Comparison of ENCODE assay signal across 28 cellular contexts in the genomic region with DNA sequence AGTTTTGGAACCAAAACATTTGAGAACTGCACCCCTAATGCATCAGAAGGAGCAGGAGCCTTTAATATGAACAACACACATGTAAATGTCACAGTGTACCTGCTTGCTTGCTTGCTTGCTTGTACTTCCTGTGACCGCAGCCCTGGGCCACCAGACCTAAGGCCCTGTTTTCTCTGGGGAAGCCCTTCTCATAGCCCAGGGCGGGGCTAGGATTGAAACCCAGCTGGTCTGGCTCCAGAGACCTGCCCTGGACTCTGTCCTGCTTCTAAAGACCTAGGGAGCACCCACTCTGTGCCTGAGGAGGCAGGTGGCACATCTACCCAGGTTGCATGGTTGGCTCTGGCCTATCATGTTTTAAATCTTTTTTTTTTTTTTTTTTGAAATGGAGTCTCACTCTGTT. TPM values are rescaled to one million over a fixed set of nuclear protein-coding genes. Genes with fewer than 3 reads are reported as not detected.
DNase-seq lines count a peak whose midpoint lies in the region; ATAC-seq, FAIRE-seq and TF ChIP-seq lines count a peak whose summit lies in the region.
"Had no signal": no experiment of that assay in that cellular context is flagged by ENCODE, and none has a peak within 500 bp of the region (broad histone marks: within the 10 kb centered on the region; RNA-seq: fewer than 3 reads in every experiment).

No MANE protein-coding gene starts in this region.

- H3K79me2 ChIP-seq in GM12878 (ENCODE audit: control insufficient read depth, insufficient read depth, low read length): no peaks in the 10 kb centered on the region

- peak; percentile 13 for FAIRE-seq in GM12878 (lab: Jason Lieb, UNC)

- RAD21 ChIA-PET in GM12878 (lab: Charles Lee; ENCODE audit: unreplicated experiment): interaction anchor here (1.1 to 1.7 kb wide), 4 partner anchors 11 to 41 kb away, joined by 3 to 7 read pairs (median 4); a partner anchor contains a TSS

- H3K4me3 ChIP-seq in GM12865 (ENCODE audit: low read depth, low read length): no peak overlapping the region
- H3K4me3 ChIP-seq in GM12878: no peak overlapping the region
- no peak overlapping the region for H3K4me3 ChIP-seq in testis
- H3K4me3 ChIP-seq: ascending aorta, cardiac muscle cell, colonic mucosa, esophagus squamous epithelium had no signal

- TF ChIP-seq RAD21 in GM12878 (IDR thresholded peaks at IDR 0.05; ENCODE audit: insufficient read depth, low read depth, low read length): no peak

- POLR2A ChIA-PET in GM12878 (lab: Charles Lee): interaction anchor here (0.6 to 1.5 kb wide), 4 partner anchors 10 to 25 kb away, joined by 4 to 14 read pairs (median 4); no protein-coding TSS in a partner anchor

- no peak for TF ChIP-seq POLR2A in GM12878 (IDR thresholded peaks at IDR 0.05; ENCODE audit: low read depth, low read length)
- TF ChIP-seq POLR2A in testis (IDR thresholded peaks at IDR 0.05): no peak

- DNase-seq in GM12865 (ENCODE audit: low read depth) (peak; percentile 60), GM12878 (ENCODE audit: low read depth, low spot score) (no peak), testis (no peak), dedifferentiated amniotic fluid mesenchymal stem cell (ENCODE audit: extremely low spot score) (no peak)
- no peak for DNase-seq in effector CD8-positive, alpha-beta T cell (lab: John Stamatoyannopoulos, UW)
- no peak for DNase-seq in stimulated activated CD4-positive, alpha-beta T cell treated with anti-CD3 and anti-CD28 coated beads, Interleukin-4, amount 100 ng/mL, for 4 hours
- DNase-seq: activated CD4-positive, alpha-beta T cell treated with anti-CD3 and anti-CD28 coated beads for 48 hours; activated CD8-positive, alpha-beta memory T cell treated with anti-CD3 and anti-CD28 coated beads for 24 hours; activated gamma-delta T cell; activated naive CD8-positive, alpha-beta T cell treated with anti-CD3 and anti-CD28 coated beads, Interleukin-2, amount 10 ng/mL, durations not matched to agents 7 days and 5 days; activated T-cell treated with anti-CD3 and anti-CD28 coated beads, Interleukin-2, amount 50 U/mL, for 24 hours; C1 segment of cervical spinal cord; Caco-2; colonic mucosa; DMS79; esophagus squamous epithelium; foreskin melanocyte; H7; MV-4-11; OCI-M1; posterior cingulate gyrus; Right ventricle myocardium superior; stimulated activated naive CD4-positive, alpha-beta T cell treated with Interleukin-2 at 50 U/mL for 16 hours had no signal

- SMC1A ChIA-PET in GM12878 (lab: Charles Lee; ENCODE audit: uncharacterized antibody, unreplicated experiment): interaction anchor here (0.8 to 3.5 kb wide), 4 partner anchors 11 to 37 kb away, joined by 3 to 27 read pairs (median 4); no protein-coding TSS in a partner anchor

- ATAC-seq in HG02678 (IDR thresholded peaks at IDR 0.05; ENCODE audit: unreplicated experiment) (peak; percentile 50), GM12878 (peak; percentile 74)
- ATAC-seq: sciatic nerve had no signal

- H2AFZ ChIP-seq in GM12878 (ENCODE audit: control insufficient read depth, low read depth, low read length): no peak overlapping the region

- no peak for TF ChIP-seq EP300 in GM12878 (IDR thresholded peaks at IDR 0.05; ENCODE audit: borderline replicate concordance in 1 of 2, control insufficient read depth in 1 of 2, low read depth in 2 of 2, low read length in 2 of 2)

- intact Hi-C loops in GM12878 (cut with micrococcal nuclease; ENCODE audit: unreplicated experiment): no loop called here
- intact Hi-C loops in testis (cut with DNase I; ENCODE audit: low total_unique reads): no loop called here

- in situ Hi-C loops in GM12878 (cut with MboI): loop anchor here (25.0 kb wide), 1 partner anchor 1820 kb away; a partner anchor contains a TSS

- H3K27me3 ChIP-seq in GM12878 (replicated peaks in 1 of 2; ENCODE audit: control insufficient read depth in 2 of 2, insufficient read depth in 2 of 2, low read length in 1 of 2) (no peaks in the 10 kb centered on the region), testis (no peaks in the 10 kb centered on the region)
- H3K27me3 ChIP-seq: ascending aorta, cardiac muscle cell, colonic mucosa, esophagus squamous epithelium had no signal

- TSS peak; percentile 55 for BruUV-seq in GM12878 (replicated peaks; lab: Mats Ljungman, UMichigan)

- H3K4me1 ChIP-seq in GM12878 (ENCODE audit: control insufficient read depth, insufficient read depth, low read length): peaks cover 16% of the 10 kb centered on the region
- peaks cover 31% of the 10 kb centered on the region for H3K4me1 ChIP-seq in testis
- H3K4me1 ChIP-seq: Caco-2, colonic mucosa, esophagus squamous epithelium had no signal

- TF ChIP-seq CTCF in GM12865 (IDR thresholded peaks at IDR 0.05; ENCODE audit: insufficient read depth, low read depth, low read length, missing control alignments) (no peak), GM12878 (IDR thresholded peaks at IDR 0.05 in 2 of 3, conservative IDR thresholded peaks at IDR 0.05 in 1 of 3; ENCODE audit: control insufficient read depth in 2 of 3, extremely low read depth in 1 of 3, insufficient read depth in 1 of 3, low read depth in 3 of 3, low read length in 3 of 3) (no peak), testis (IDR thresholded peaks at IDR 0.05) (no peak)

- 4% methylated on average over 2 of the region's 2 CpGs for WGBS in GM12878 (ENCODE audit: insufficient coverage, insufficient replicate concordance, low lambda C conversion rate, missing lambda C conversion rate)
- 84 to 93% methylated on average over 2 of the region's 2 CpGs for WGBS in testis, 2 donors

- no peak overlapping the region for H3K9ac ChIP-seq in GM12878 (ENCODE audit: control insufficient read depth, insufficient read depth, low read length)
- H3K9ac ChIP-seq: KMS-11 had no signal

- H3K4me2 ChIP-seq in GM12878 (ENCODE audit: control insufficient read depth, insufficient read depth): no peak overlapping the region
- H3K4me2 ChIP-seq: KMS-11 had no signal

- H3K36me3 ChIP-seq in GM12878 (ENCODE audit: control insufficient read depth in 2 of 2, insufficient read depth in 2 of 2, low read length in 1 of 2): peaks cover 8 to 12% of the 10 kb centered on the region in 2 experiments; a peak in 3 of 4 replicates
- H3K36me3 ChIP-seq in testis (ENCODE audit: low read depth, missing control alignments): no peaks in the 10 kb centered on the region
- H3K36me3 ChIP-seq: cardiac muscle cell, colonic mucosa had no signal

- no peaks in the 10 kb centered on the region for H3K9me3 ChIP-seq in GM12878 (replicated peaks; ENCODE audit: control insufficient read depth, insufficient read depth, low read length)
- H3K9me3 ChIP-seq in testis: no peaks in the 10 kb centered on the region
- H3K9me3 ChIP-seq: ascending aorta, Caco-2, colonic mucosa, esophagus squamous epithelium had no signal

- H3K27ac ChIP-seq in GM12878 (ENCODE audit: control insufficient read depth, insufficient read depth) (no peak overlapping the region), testis (peak overlapping the region; percentile 76 to 81)
- H3K27ac ChIP-seq: ascending aorta, cardiac muscle cell, colonic mucosa, esophagus squamous epithelium, KMS-11 had no signal

- CTCF ChIA-PET in GM12878 (lab: Yijun Ruan, JAX): interaction anchor here (0.6 to 1.3 kb wide), 4 partner anchors 12 to 19 kb away, joined by 3 to 6 read pairs (median 4); no protein-coding TSS in a partner anchor

- H4K20me1 ChIP-seq in GM12878 (ENCODE audit: control insufficient read depth, insufficient read depth): no peaks in the 10 kb centered on the region

TF ChIP-seq in GM12878, 131 proteins besides CTCF, POLR2A, EP300 and RAD21 (continues in another document):
- TF ChIP-seq RUNX3 (IDR thresholded peaks at IDR 0.05; ENCODE audit: low read length) (peak; percentile 64), EZH2 (IDR thresholded peaks at IDR 0.05; ENCODE audit: borderline replicate concordance, control insufficient read depth, low read depth, low read length) (no peak)

RNA-seq across cellular contexts. Expression of a gene that starts 7.6 kb away (rescaled TPM):
- 242 and 271 TPM in 2 replicates for total RNA-seq in GM12878 (2013; cell fraction: nucleolus; rRNA removed)
- total RNA-seq in GM12878 (2014; rRNA removed) (251 and 253 TPM in 2 replicates), GM12878 (2014; rRNA removed; fragmentation: Illumina TruSeq; extraction: Trizol) (84.6 and 100 TPM in 2 replicates), GM12878 (2021) (277 and 301 TPM in 2 replicates), testis (10 to 100 TPM; 34.3 to 49.6 TPM)
- polyA plus RNA-seq in GM12878 (2011; ENCODE audit: low read depth): 32.5 TPM
- polyA plus RNA-seq in GM12878 (2011; rRNA removed) (97.8 and 186 TPM in 2 replicates), GM12878 (2014; fragmentation: Illumina TruSeq; extraction: Trizol) (35.9 and 98.0 TPM in 2 replicates), GM12878 (2014; fragmentation: Nextera tagmentation; extraction: Ambion mirVana) (10 to 100 TPM; 14.1 to 22.1 TPM), GM12878 (2014; rRNA removed) (142 and 197 TPM in 2 replicates), GM12878 (2016; fragmentation: Nextera tagmentation; extraction: Ambion mirVana) (100 to 1,000 TPM; 348 to 360 TPM), testis (ENCODE audit: insufficient read depth, low read depth, low replicate concordance) (42.1 TPM)
- polyA plus RNA-seq in GM12878 (2011; cell fraction: cytosol; rRNA removed): 163 and 222 TPM in 2 replicates
- polyA plus RNA-seq in GM12878 (2011; cell fraction: nucleus; rRNA removed): 384 and 412 TPM in 2 replicates
- 85.2 and 127 TPM in 2 replicates for polyA plus RNA-seq in GM12878 (2012)
- 280 and 293 TPM in 2 replicates for polyA minus RNA-seq in GM12878 (2011; rRNA and poly(A)+ RNA removed)
- 86.7 and 136 TPM in 2 replicates for polyA minus RNA-seq in GM12878 (2011; cell fraction: cytosol; rRNA and poly(A)+ RNA removed)
- polyA minus RNA-seq in GM12878 (2011; cell fraction: nucleus; rRNA and poly(A)+ RNA removed): 114 and 175 TPM in 2 replicates

RNA-seq across cellular contexts. Expression of a gene that starts 11.5 kb away (rescaled TPM):
- total RNA-seq in GM12878 (2013; cell fraction: nucleolus; rRNA removed): 7.3 and 7.5 TPM in 2 replicates
- total RNA-seq in GM12878 (2014; rRNA removed): 17.5 and 24.1 TPM in 2 replicates
- 9.9 and 12.5 TPM in 2 replicates for total RNA-seq in GM12878 (2014; rRNA removed; fragmentation: Illumina TruSeq; extraction: Trizol)
- 20.2 and 21.9 TPM in 2 replicates for total RNA-seq in GM12878 (2021)
- polyA plus RNA-seq in GM12878 (2011; ENCODE audit: low read depth): 9.7 TPM
- polyA plus RNA-seq in GM12878 (2011; rRNA removed): 15.8 and 36.7 TPM in 2 replicates
- 55.4 and 56.2 TPM in 2 replicates for polyA plus RNA-seq in GM12878 (2011; cell fraction: cytosol; rRNA removed)
- polyA plus RNA-seq in GM12878 (2011; cell fraction: nucleus; rRNA removed): 31.5 and 37.5 TPM in 2 replicates
- polyA plus RNA-seq in GM12878 (2012): 9.3 and 19.2 TPM in 2 replicates
- 9.9 and 18.3 TPM in 2 replicates for polyA plus RNA-seq in GM12878 (2014; fragmentation: Illumina TruSeq; extraction: Trizol)
- 1 to 10 TPM; 1.5 to 2.4 TPM for polyA plus RNA-seq in GM12878 (2014; fragmentation: Nextera tagmentation; extraction: Ambion mirVana)
- 22.9 and 30.6 TPM in 2 replicates for polyA plus RNA-seq in GM12878 (2014; rRNA removed)
- polyA plus RNA-seq in GM12878 (2016; fragmentation: Nextera tagmentation; extraction: Ambion mirVana): 10 to 100 TPM; 16.9 to 19.3 TPM
- polyA minus RNA-seq in GM12878 (2011; rRNA and poly(A)+ RNA removed): 13.0 and 30.4 TPM in 2 replicates
- polyA minus RNA-seq in GM12878 (2011; cell fraction: cytosol; rRNA and poly(A)+ RNA removed): 10.2 and 10.8 TPM in 2 replicates
- 7.7 and 15.9 TPM in 2 replicates for polyA minus RNA-seq in GM12878 (2011; cell fraction: nucleus; rRNA and poly(A)+ RNA removed)
- 10 to 100 TPM; 22.0 to 35.2 TPM for total RNA-seq in testis
- polyA plus RNA-seq in testis (ENCODE audit: insufficient read depth, low read depth, low replicate concordance): 37.8 TPM
